Comparison of ENCODE assay signal across 9 cellular contexts in genomic region chr11:115222863-115223530, GRCh38.
DNase-seq lines count a peak whose midpoint lies in the region; ATAC-seq and TF ChIP-seq lines count a peak whose summit lies in the region.
"Had no signal": no experiment of that assay in that cellular context is flagged by ENCODE, and none has a peak within 500 bp of the region (broad histone marks: within the 10 kb centered on the region; RNA-seq: fewer than 3 reads in every experiment).

No MANE protein-coding gene starts in this region.

- intact Hi-C loops in left cardiac atrium (cut with DNase I) = no loop called here
- intact Hi-C loops in CD4-positive, alpha-beta T cell (cut with DNase I, micrococcal nuclease) = no loop called here

- H3K27ac ChIP-seq in CD4-positive, alpha-beta T cell (ENCODE audit: low read depth, low read length) = no peak overlapping the region
- H3K27ac ChIP-seq: gastroesophageal sphincter, tibial artery had no signal

- no peak for TF ChIP-seq CTCF in CD4-positive, alpha-beta T cell (IDR thresholded peaks at IDR 0.05)

- H3K9me3 Mint-ChIP-seq in natural killer cell treated with Interleukin-12 subunit alpha and Interleukin-12 subunit beta and Interleukin-15 and Interleukin-18, amount 100 ng/mL, for 72 hours = no peaks in the 10 kb centered on the region
- peaks cover 3% of the 10 kb centered on the region for H3K9me3 Mint-ChIP-seq in CD4-positive, alpha-beta T cell

- ATAC-seq in GM19035 (IDR thresholded peaks at IDR 0.05; ENCODE audit: unreplicated experiment) (peak; percentile 31), HG02798 (IDR thresholded peaks at IDR 0.05; ENCODE audit: poor library complexity, unreplicated experiment) (peak; percentile 36), left cardiac atrium (no peak)
- peak in 1 of 2 donors; percentile 41 for ATAC-seq in natural killer cell treated with Interleukin-12 subunit alpha and Interleukin-12 subunit beta and Interleukin-15 and Interleukin-18, amount 100 ng/mL, for 72 hours
- no peak for ATAC-seq in CD4-positive, alpha-beta T cell (ENCODE audit: poor library complexity)
- ATAC-seq: gastroesophageal sphincter had no signal

- CTCF ChIA-PET in CD4-positive, alpha-beta T cell (lab: Charles Lee) = no interaction called here

- peak; percentile 54 for DNase-seq in NCI-H748 (lab: John Stamatoyannopoulos, UW; ENCODE audit: unreplicated experiment)
- no peak for DNase-seq in natural killer cell treated with Interleukin-12 subunit alpha and Interleukin-12 subunit beta and Interleukin-15 and Interleukin-18, amount 100 ng/mL, for 72 hours (ENCODE audit: low spot score)
- no peak for DNase-seq in left cardiac atrium
- no peak for DNase-seq in CD4-positive, alpha-beta T cell
- no peak for DNase-seq in LoVo (ENCODE audit: low spot score)
- DNase-seq: tibial artery had no signal

- no peaks in the 10 kb centered on the region for H3K9me3 ChIP-seq in CD4-positive, alpha-beta T cell (ENCODE audit: control insufficient read depth, low read length)
- H3K9me3 ChIP-seq: gastroesophageal sphincter, tibial artery had no signal

- peak overlapping the region in 1 of 2 donors; percentile 61 for H3K27ac Mint-ChIP-seq in natural killer cell treated with Interleukin-12 subunit alpha and Interleukin-12 subunit beta and Interleukin-15 and Interleukin-18, amount 100 ng/mL, for 72 hours
- no peak overlapping the region for H3K27ac Mint-ChIP-seq in CD4-positive, alpha-beta T cell

- H3K4me3 Mint-ChIP-seq in natural killer cell treated with Interleukin-12 subunit alpha and Interleukin-12 subunit beta and Interleukin-15 and Interleukin-18, amount 100 ng/mL, for 72 hours = peak overlapping the region; percentile 50
- H3K4me3 Mint-ChIP-seq in CD4-positive, alpha-beta T cell = no peak overlapping the region

- no peaks in the 10 kb centered on the region for H3K36me3 Mint-ChIP-seq in natural killer cell treated with Interleukin-12 subunit alpha and Interleukin-12 subunit beta and Interleukin-15 and Interleukin-18, amount 100 ng/mL, for 72 hours
- H3K36me3 Mint-ChIP-seq in CD4-positive, alpha-beta T cell (ENCODE audit: low read depth) = no peaks in the 10 kb centered on the region

- POLR2A ChIA-PET in CD4-positive, alpha-beta T cell (lab: Charles Lee) = no interaction called here

- H3K4me1 Mint-ChIP-seq in natural killer cell treated with Interleukin-12 subunit alpha and Interleukin-12 subunit beta and Interleukin-15 and Interleukin-18, amount 100 ng/mL, for 72 hours (ENCODE audit: low read depth in 2 of 2) = peaks cover 2 to 40% of the 10 kb centered on the region in 2 donors
- no peaks in the 10 kb centered on the region for H3K4me1 Mint-ChIP-seq in CD4-positive, alpha-beta T cell (ENCODE audit: low read depth)

- H3K27me3 Mint-ChIP-seq in natural killer cell treated with Interleukin-12 subunit alpha and Interleukin-12 subunit beta and Interleukin-15 and Interleukin-18, amount 100 ng/mL, for 72 hours = peaks cover 0 to 8% of the 10 kb centered on the region in 2 donors
- peaks cover 6% of the 10 kb centered on the region for H3K27me3 Mint-ChIP-seq in CD4-positive, alpha-beta T cell

- H3K27me3 ChIP-seq in CD4-positive, alpha-beta T cell (ENCODE audit: control insufficient read depth, insufficient read depth, low read length) = no peaks in the 10 kb centered on the region
- H3K27me3 ChIP-seq: gastroesophageal sphincter, tibial artery had no signal

Comparison
In these comparisons a context has a peak if more than half of its experiments do, and no peak if none do; other contexts are left out.
1. ATAC-seq: peak in GM19035 (single experiment) and HG02798 (single experiment); none in left cardiac atrium (0 of 2) and CD4-positive, alpha-beta T cell (single experiment).